In genomic region chr19:56221851-56222250, GRCh38 we compare ENCODE assay signal across 12 cellular contexts. TPM values are rescaled to one million over a fixed set of nuclear protein-coding genes. Genes with fewer than 3 reads are reported as not detected.
DNase-seq lines count a peak whose midpoint lies in the region; ATAC-seq and TF ChIP-seq lines count a peak whose summit lies in the region.
"Had no signal": no experiment of that assay in that cellular context is flagged by ENCODE, and none has a peak within 500 bp of the region (broad histone marks: within the 10 kb centered on the region; RNA-seq: fewer than 3 reads in every experiment).

No MANE protein-coding gene starts in this region.

- CTCF ChIA-PET in OCI-LY7 (lab: Charles Lee; ENCODE audit: unreplicated experiment) = no interaction called here

- no peaks in the 10 kb centered on the region for H3K9me3 ChIP-seq in OCI-LY7 (ENCODE audit: low read length)
- H3K9me3 ChIP-seq: BE2C had no signal

- H3K27ac Mint-ChIP-seq in CD14-positive monocyte (no peak overlapping the region), type B pancreatic cell (no peak overlapping the region)

- no peak overlapping the region for H3K4me2 ChIP-seq in OCI-LY7 (ENCODE audit: low read length)

- no peak overlapping the region for H3K27ac ChIP-seq in OCI-LY7 (ENCODE audit: low read depth, low read length, poor library complexity, severe bottlenecking)

- no peak for ATAC-seq in GM19452 (IDR thresholded peaks at IDR 0.05; ENCODE audit: unreplicated experiment)

- H3K4me1 Mint-ChIP-seq in CD14-positive monocyte (peaks cover 8% of the 10 kb centered on the region), type B pancreatic cell (ENCODE audit: unreplicated experiment) (no peaks in the 10 kb centered on the region)

- H3K36me3 ChIP-seq in OCI-LY7 (ENCODE audit: insufficient read depth, low read length) = no peaks in the 10 kb centered on the region
- H3K36me3 ChIP-seq: BE2C had no signal

- H3K4me1 ChIP-seq in OCI-LY7 (ENCODE audit: insufficient read depth, low read length, poor library complexity, severe bottlenecking) = no peaks in the 10 kb centered on the region
- H3K4me1 ChIP-seq: BE2C had no signal

- H3K4me3 ChIP-seq in OCI-LY7 (ENCODE audit: low read depth, low read length, poor library complexity, severe bottlenecking) = no peak overlapping the region
- H3K4me3 ChIP-seq: K562 had no signal

- H3K27me3 Mint-ChIP-seq in CD14-positive monocyte (ENCODE audit: low read depth in 3 of 3) (peaks cover 9 to 17% (median 10%) of the 10 kb centered on the region in 3 donors), type B pancreatic cell (no peaks in the 10 kb centered on the region)

- POLR2A ChIA-PET in OCI-LY7 (lab: Charles Lee) = no interaction called here

- intact Hi-C loops in CD14-positive monocyte (cut with micrococcal nuclease) (no loop called here), OCI-LY7 (cut with micrococcal nuclease; ENCODE audit: unreplicated experiment) (no loop called here)

- H2AFZ ChIP-seq in OCI-LY7 (ENCODE audit: low read length) = no peak overlapping the region

- H3K36me3 Mint-ChIP-seq in CD14-positive monocyte (peaks cover 25 to 34% of the 10 kb centered on the region in 2 donors), type B pancreatic cell (peaks cover 13% of the 10 kb centered on the region)

- no peak for DNase-seq in CD14-positive monocyte (ENCODE audit: low spot score)
- DNase-seq in OCI-LY7 (ENCODE audit: low spot score) = no peak
- peak; percentile 82 for DNase-seq in mesenteric fat pad (ENCODE audit: low spot score)
- DNase-seq in type B pancreatic cell (ENCODE audit: extremely low spot score, unreplicated experiment) = no peak
- DNase-seq in NCI-H446 treated with DMSO at 0.1 percent for 48 hours (lab: John Stamatoyannopoulos, UW) = no peak
- DNase-seq in DMS153 treated with DMSO at 0.1 percent for 48 hours (lab: John Stamatoyannopoulos, UW; ENCODE audit: unreplicated experiment) = no peak
- DNase-seq: BE2C, EL had no signal

- no peaks in the 10 kb centered on the region for H3K9me2 ChIP-seq in OCI-LY7 (ENCODE audit: insufficient read depth, low read length)

- no TSS peak for BruUV-seq in OCI-LY7 (replicated peaks; lab: Mats Ljungman, UMichigan)

- TF ChIP-seq CTCF in CD14-positive monocyte (IDR thresholded peaks at IDR 0.05) (peak; percentile 7), OCI-LY7 (conservative IDR thresholded peaks at IDR 0.05; ENCODE audit: low read length) (peak; percentile 34; the same call in 1 of the 2 replicates), type B pancreatic cell (conservative IDR thresholded peaks at IDR 0.05) (peak; percentile 19)

- H3K9me3 Mint-ChIP-seq in CD14-positive monocyte (peaks cover 0 to 3% (median 0%) of the 10 kb centered on the region in 7 donors), type B pancreatic cell (no peaks in the 10 kb centered on the region)

- H3K79me2 ChIP-seq in OCI-LY7 (ENCODE audit: insufficient read depth, low read depth, low read length) = no peaks in the 10 kb centered on the region

- H4K20me1 ChIP-seq in OCI-LY7 (ENCODE audit: insufficient read depth, low read length) = no peaks in the 10 kb centered on the region

- H3K4me3 Mint-ChIP-seq in CD14-positive monocyte (no peak overlapping the region), type B pancreatic cell (no peak overlapping the region)

RNA-seq across cellular contexts. Expression of gene ZSCAN5C, which starts 19.8 kb away (rescaled TPM):
- polyA plus RNA-seq in CD14-positive monocyte = not detected
- total RNA-seq in OCI-LY7 (2014; rRNA removed; shearing (Covaris generic)) = not detected in 2 replicates
- total RNA-seq in OCI-LY7 (2022) = not detected in 2 replicates
- total RNA-seq in mesenteric fat pad = not detected
- total RNA-seq in type B pancreatic cell (ENCODE audit: low replicate concordance) = not detected in 2 replicates
- total RNA-seq: H4, K562 had no signal
- polyA plus RNA-seq: AG04450 had no signal

RNA-seq across cellular contexts. Expression of gene ZSCAN5B, which starts 24.3 kb away (rescaled TPM):
- not detected for polyA plus RNA-seq in CD14-positive monocyte
- not detected in 2 replicates for total RNA-seq in OCI-LY7 (2014; rRNA removed; shearing (Covaris generic))
- total RNA-seq in OCI-LY7 (2022) (not detected in 2 replicates), mesenteric fat pad (not detected), type B pancreatic cell (ENCODE audit: low replicate concordance) (not detected in 2 replicates)
- polyA plus RNA-seq: AG04450 had no signal

RNA-seq across cellular contexts. Expression of gene GALP, which starts 46.0 kb away (rescaled TPM):
- polyA plus RNA-seq in CD14-positive monocyte = not detected
- not detected in 2 replicates for total RNA-seq in OCI-LY7 (2014; rRNA removed; shearing (Covaris generic))
- not detected in 2 replicates for total RNA-seq in OCI-LY7 (2022)
- total RNA-seq in mesenteric fat pad = not detected
- total RNA-seq in type B pancreatic cell (ENCODE audit: low replicate concordance) = not detected in 2 replicates
- total RNA-seq: K562 had no signal
- polyA plus RNA-seq: AG04450, K562 had no signal

RNA-seq across cellular contexts. Expression of gene EDDM13, which starts 50.7 kb away (rescaled TPM):
- polyA plus RNA-seq in CD14-positive monocyte = under 1 TPM; 0.61 to 0.70 TPM
- not detected in 2 replicates for total RNA-seq in OCI-LY7 (2014; rRNA removed; shearing (Covaris generic))
- total RNA-seq in OCI-LY7 (2022) (not detected in 2 replicates), mesenteric fat pad (not detected), type B pancreatic cell (ENCODE audit: low replicate concordance) (not detected in 2 replicates)
- total RNA-seq: H4 had no signal
- polyA plus RNA-seq: AG04450 had no signal
